15 cellular contexts compared by ENCODE assay signal in genomic region chr2:175207741-175208438, GRCh38. TPM values are rescaled to one million over a fixed set of nuclear protein-coding genes. Genes with fewer than 3 reads are reported as not detected.
DNase-seq lines count a peak whose midpoint lies in the region; ATAC-seq and TF ChIP-seq lines count a peak whose summit lies in the region.
"Had no signal": no experiment of that assay in that cellular context is flagged by ENCODE, and none has a peak within 500 bp of the region (broad histone marks: within the 10 kb centered on the region; RNA-seq: fewer than 3 reads in every experiment).

No MANE protein-coding gene starts in this region.

- peaks cover 12% of the 10 kb centered on the region for H3K27me3 Mint-ChIP-seq in Caco-2 (ENCODE audit: insufficient read depth, unreplicated experiment)
- H3K27me3 Mint-ChIP-seq: stimulated activated memory B cell treated with anti-CD40 and anti-IgM and Interleukin-4, amounts not matched to agents 10 μg/mL and 1 μg/mL and 100 μg/mL, for 72 hours had no signal

- H3K27ac Mint-ChIP-seq in Caco-2 (ENCODE audit: unreplicated experiment) = no peak overlapping the region
- H3K27ac Mint-ChIP-seq: memory B cell; progenitor cell of endocrine pancreas; stimulated activated memory B cell treated with anti-CD40 and anti-IgM and Interleukin-4, amounts not matched to agents 10 μg/mL and 1 μg/mL and 100 μg/mL, for 72 hours had no signal

- peaks cover 7% of the 10 kb centered on the region for H3K4me1 Mint-ChIP-seq in Caco-2 (ENCODE audit: low read depth, unreplicated experiment)

- no peaks in the 10 kb centered on the region for H3K9me3 Mint-ChIP-seq in Caco-2 (ENCODE audit: unreplicated experiment)

- no peak overlapping the region for H3K4me3 Mint-ChIP-seq in Caco-2 (ENCODE audit: unreplicated experiment)
- H3K4me3 Mint-ChIP-seq: memory B cell; stimulated activated memory B cell treated with anti-CD40 and anti-IgM and Interleukin-4, amounts not matched to agents 10 μg/mL and 1 μg/mL and 100 μg/mL, for 72 hours had no signal

- H3K36me3 ChIP-seq in Caco-2 (ENCODE audit: control insufficient read depth, insufficient read depth, low read length) = no peaks in the 10 kb centered on the region

- H3K36me3 Mint-ChIP-seq in Caco-2 (ENCODE audit: insufficient read depth, unreplicated experiment) = no peaks in the 10 kb centered on the region
- H3K36me3 Mint-ChIP-seq: memory B cell; stimulated activated memory B cell treated with anti-CD40 and anti-IgM and Interleukin-4, amounts not matched to agents 10 μg/mL and 1 μg/mL and 100 μg/mL, for 72 hours had no signal

- no peaks in the 10 kb centered on the region for H3K9me3 ChIP-seq in Caco-2

- DNase-seq in DMS 273 treated with DMSO at 0.1 percent for 48 hours (lab: John Stamatoyannopoulos, UW) = peak; percentile 91
- peak; percentile 97 for DNase-seq in NCI-H1694 treated with DMSO at 0.1 percent for 48 hours (lab: John Stamatoyannopoulos, UW)
- peak; percentile 23 for DNase-seq in astrocyte of the hippocampus (ENCODE audit: low read depth, low spot score)
- peak; percentile 47 for DNase-seq in middle frontal gyrus (ENCODE audit: extremely low spot score, low spot score)
- DNase-seq in activated CD4-positive, CD25-positive, alpha-beta regulatory T cell (lab: John Stamatoyannopoulos, UW) = no peak
- DNase-seq in Caco-2 = no peak
- DNase-seq: activated gamma-delta T cell; NCI-H1930; stimulated activated CD4-positive, alpha-beta T cell treated with anti-CD3 and anti-CD28 coated beads, Interleukin-1b, Interleukin-23, amount 100 ng/mL, for 48 hours had no signal

- ATAC-seq in HG03175 (IDR thresholded peaks at IDR 0.05; ENCODE audit: unreplicated experiment) (no peak), GM19463 (IDR thresholded peaks at IDR 0.05; ENCODE audit: unreplicated experiment) (no peak)
- ATAC-seq: HCT116; stimulated activated memory B cell treated with anti-CD40 and anti-IgM and Interleukin-4, amounts not matched to agents 10 μg/mL and 1 μg/mL and 100 μg/mL, for 72 hours had no signal

- BruUV-seq in Caco-2 (replicated peaks; lab: Mats Ljungman, UMichigan) = no TSS peak

- no peak for TF ChIP-seq CTCF in Caco-2 (IDR thresholded peaks at IDR 0.05; ENCODE audit: insufficient read depth in 1 of 2, low read depth in 1 of 2, low read length in 1 of 2, severe bottlenecking in 1 of 2, unreplicated experiment in 1 of 2)

- H3K4me1 ChIP-seq in Caco-2 = no peaks in the 10 kb centered on the region

- CTCF ChIA-PET in Caco-2 (lab: Charles Lee) = no interaction called here

- no peak overlapping the region for H3K4me3 ChIP-seq in Caco-2 (ENCODE audit: low read depth, low read length)

- POLR2A ChIA-PET in Caco-2 (lab: Charles Lee) = no interaction called here

- intact Hi-C loops in Caco-2 (cut with micrococcal nuclease; ENCODE audit: unreplicated experiment) = no loop called here

- H3K27me3 ChIP-seq in Caco-2 (replicated peaks; ENCODE audit: control insufficient read depth, insufficient read depth, low read length) = no peaks in the 10 kb centered on the region

RNA-seq across cellular contexts. Expression of gene ATP5MC3, which starts 26.4 kb away (rescaled TPM):
- 299 and 337 TPM in 2 replicates for total RNA-seq in Caco-2 (2022)

RNA-seq across cellular contexts. Expression of gene ATF2, which starts 39.9 kb away (rescaled TPM):
- total RNA-seq in Caco-2 (2022) = 44.0 and 47.1 TPM in 2 replicates

Comparison
In these comparisons a context has a peak if more than half of its experiments do, and no peak if none do; other contexts are left out.
1. DNase-seq: peak in DMS 273 treated with DMSO at 0.1 percent for 48 hours (single experiment), NCI-H1694 treated with DMSO at 0.1 percent for 48 hours (single experiment), astrocyte of the hippocampus (single experiment) and middle frontal gyrus (single experiment); none in activated CD4-positive, CD25-positive, alpha-beta regulatory T cell (0 of 4) and Caco-2 (0 of 2).